12 cellular contexts compared by ENCODE assay signal in the genomic region with DNA sequence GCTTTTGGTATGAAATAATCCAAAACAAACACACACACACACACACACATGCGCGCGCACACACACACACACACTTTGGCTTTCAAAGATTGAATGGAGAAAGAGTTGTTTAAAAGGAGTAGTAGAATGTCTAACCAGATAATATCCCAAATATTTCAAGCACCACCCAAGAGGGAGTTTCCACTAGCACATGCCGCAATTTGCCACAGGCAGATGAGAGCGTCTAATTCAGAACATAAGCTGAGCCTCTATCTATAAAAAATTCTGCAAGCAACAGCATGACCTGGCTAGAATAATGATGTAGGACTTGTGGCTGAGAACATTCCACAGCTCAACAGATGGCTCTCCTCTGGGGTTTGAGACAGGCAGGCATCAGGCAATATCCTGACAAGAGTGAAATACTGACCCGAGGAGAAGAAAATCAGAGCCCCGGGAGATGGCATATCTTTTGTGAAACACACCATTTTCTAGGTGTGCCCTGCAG.
DNase-seq lines count a peak whose midpoint lies in the region; ATAC-seq and TF ChIP-seq lines count a peak whose summit lies in the region.
"Had no signal": no experiment of that assay in that cellular context is flagged by ENCODE, and none has a peak within 500 bp of the region (broad histone marks: within the 10 kb centered on the region; RNA-seq: fewer than 3 reads in every experiment).

No MANE protein-coding gene starts in this region.

- H4K20me1 ChIP-seq in osteoblast (ENCODE audit: insufficient read depth, low read length), result no peaks in the 10 kb centered on the region

- no peak overlapping the region for H3K4me3 ChIP-seq in SJSA1
- peak overlapping the region; percentile 21 for H3K4me3 ChIP-seq in osteoblast (ENCODE audit: insufficient read depth, low read length)
- no peak overlapping the region for H3K4me3 ChIP-seq in CD4-positive, alpha-beta memory T cell (ENCODE audit: low read length in 2 of 2)
- no peak overlapping the region for H3K4me3 ChIP-seq in colonic mucosa

- no peak overlapping the region for H3K4me3 Mint-ChIP-seq in natural killer cell treated with Interleukin-12 subunit alpha and Interleukin-12 subunit beta and Interleukin-15 and Interleukin-18, amount 100 ng/mL, for 72 hours
- H3K4me3 Mint-ChIP-seq in CD4-positive, alpha-beta memory T cell, result no peak overlapping the region
- H3K4me3 Mint-ChIP-seq: CD4-positive, CD25-positive, alpha-beta regulatory T cell had no signal

- H3K79me2 ChIP-seq in osteoblast (ENCODE audit: insufficient read depth, low read length), result no peaks in the 10 kb centered on the region

- no peak for ATAC-seq in natural killer cell treated with Interleukin-12 subunit alpha and Interleukin-12 subunit beta and Interleukin-15 and Interleukin-18, amount 100 ng/mL, for 72 hours

- peaks cover 3% of the 10 kb centered on the region for H3K9me3 Mint-ChIP-seq in natural killer cell treated with Interleukin-12 subunit alpha and Interleukin-12 subunit beta and Interleukin-15 and Interleukin-18, amount 100 ng/mL, for 72 hours
- H3K9me3 Mint-ChIP-seq in CD4-positive, alpha-beta memory T cell, result peaks cover 0 to 6% (median 0%) of the 10 kb centered on the region in 8 donors

- DNase-seq in COLO829 (ENCODE audit: low spot score) (peak; percentile 13), SJSA1 (ENCODE audit: low read depth in 1 of 2, low spot score in 2 of 2) (peak; percentile 56 to 80), fibroblast of the conjunctiva (ENCODE audit: low read depth) (peak; percentile 65), osteoblast (ENCODE audit: insufficient read length, low spot score, missing footprints) (no peak), inferior parietal cortex (ENCODE audit: extremely low spot score) (no peak), colonic mucosa (no peak)
- no peak for DNase-seq in natural killer cell treated with Interleukin-12 subunit alpha and Interleukin-12 subunit beta and Interleukin-15 and Interleukin-18, amount 100 ng/mL, for 72 hours (ENCODE audit: low spot score)
- no peak for DNase-seq in CD4-positive, alpha-beta memory T cell
- DNase-seq: activated CD4-positive, alpha-beta T cell treated with anti-CD3 and anti-CD28 coated beads for 4 hours; CD4-positive, CD25-positive, alpha-beta regulatory T cell; hippocampal formation; NCI-H146 had no signal

- peaks cover 2 to 5% of the 10 kb centered on the region in 2 donors for H3K27me3 Mint-ChIP-seq in natural killer cell treated with Interleukin-12 subunit alpha and Interleukin-12 subunit beta and Interleukin-15 and Interleukin-18, amount 100 ng/mL, for 72 hours
- no peaks in the 10 kb centered on the region for H3K27me3 Mint-ChIP-seq in CD4-positive, alpha-beta memory T cell
- H3K27me3 Mint-ChIP-seq: CD4-positive, CD25-positive, alpha-beta regulatory T cell had no signal

- no peaks in the 10 kb centered on the region for H3K9me3 ChIP-seq in SJSA1 (replicated peaks)
- H3K9me3 ChIP-seq in osteoblast (ENCODE audit: low read depth, low read length), result no peaks in the 10 kb centered on the region
- H3K9me3 ChIP-seq in CD4-positive, alpha-beta memory T cell (ENCODE audit: control insufficient read depth in 1 of 2, low read length in 2 of 2), result no peaks in the 10 kb centered on the region
- H3K9me3 ChIP-seq in colonic mucosa, result no peaks in the 10 kb centered on the region

- H3K4me1 Mint-ChIP-seq in natural killer cell treated with Interleukin-12 subunit alpha and Interleukin-12 subunit beta and Interleukin-15 and Interleukin-18, amount 100 ng/mL, for 72 hours (ENCODE audit: low read depth in 2 of 2), result no peaks in the 10 kb centered on the region
- peaks cover 7 to 13% (median 11%) of the 10 kb centered on the region in 4 donors for H3K4me1 Mint-ChIP-seq in CD4-positive, alpha-beta memory T cell

- no peaks in the 10 kb centered on the region for H3K27me3 ChIP-seq in SJSA1 (replicated peaks)
- H3K27me3 ChIP-seq in osteoblast (ENCODE audit: insufficient read depth, low read length), result no peaks in the 10 kb centered on the region
- H3K27me3 ChIP-seq in CD4-positive, alpha-beta memory T cell (ENCODE audit: insufficient read depth, low read length), result no peaks in the 10 kb centered on the region
- H3K27me3 ChIP-seq in colonic mucosa, result no peaks in the 10 kb centered on the region

- peak overlapping the region; percentile 57 for H3K4me2 ChIP-seq in osteoblast (ENCODE audit: insufficient read depth, low read length)

- H3K27ac ChIP-seq in SJSA1 (peak overlapping the region; percentile 57), osteoblast (ENCODE audit: low read depth, low read length) (no peak overlapping the region), colonic mucosa (no peak overlapping the region)
- no peak overlapping the region for H3K27ac ChIP-seq in CD4-positive, alpha-beta memory T cell (ENCODE audit: low read depth, low read length)

- H3K27ac Mint-ChIP-seq in natural killer cell treated with Interleukin-12 subunit alpha and Interleukin-12 subunit beta and Interleukin-15 and Interleukin-18, amount 100 ng/mL, for 72 hours, result no peak overlapping the region
- no peak overlapping the region for H3K27ac Mint-ChIP-seq in CD4-positive, alpha-beta memory T cell
- H3K27ac Mint-ChIP-seq: CD4-positive, CD25-positive, alpha-beta regulatory T cell had no signal

- H3K36me3 Mint-ChIP-seq in natural killer cell treated with Interleukin-12 subunit alpha and Interleukin-12 subunit beta and Interleukin-15 and Interleukin-18, amount 100 ng/mL, for 72 hours, result no peaks in the 10 kb centered on the region
- H3K36me3 Mint-ChIP-seq in CD4-positive, alpha-beta memory T cell, result no peaks in the 10 kb centered on the region
- H3K36me3 Mint-ChIP-seq: CD4-positive, CD25-positive, alpha-beta regulatory T cell had no signal

- POLR2A ChIA-PET in CD4-positive, alpha-beta memory T cell (lab: Charles Lee; ENCODE audit: partially characterized antibody), result interaction anchor here (1.3 kb wide), 1 partner anchor 10 kb away, joined by 3 read pairs; no protein-coding TSS in a partner anchor

- intact Hi-C loops in CD4-positive, alpha-beta memory T cell (cut with micrococcal nuclease), result no loop called here
- intact Hi-C loops in colonic mucosa (cut with DNase I), result no loop called here

- CTCF ChIA-PET in CD4-positive, alpha-beta memory T cell (lab: Charles Lee; ENCODE audit: partially characterized antibody), result no interaction called here

- H3K4me1 ChIP-seq in SJSA1 (replicated peaks) (peaks cover 14% of the 10 kb centered on the region), osteoblast (ENCODE audit: insufficient read depth, low read length) (peaks cover 3% of the 10 kb centered on the region), colonic mucosa (no peaks in the 10 kb centered on the region)
- no peaks in the 10 kb centered on the region for H3K4me1 ChIP-seq in CD4-positive, alpha-beta memory T cell (ENCODE audit: insufficient read depth, low read length)

- H3K36me3 ChIP-seq in SJSA1 (no peaks in the 10 kb centered on the region), osteoblast (ENCODE audit: insufficient read depth, low read length) (no peaks in the 10 kb centered on the region), colonic mucosa (no peaks in the 10 kb centered on the region)
- H3K36me3 ChIP-seq in CD4-positive, alpha-beta memory T cell (ENCODE audit: insufficient read depth, low read length), result no peaks in the 10 kb centered on the region

- no peak overlapping the region for H3K9ac ChIP-seq in colonic mucosa (ENCODE audit: low read depth in 2 of 2, low read length in 2 of 2)

- no peak overlapping the region for H2AFZ ChIP-seq in osteoblast (ENCODE audit: low read length)

- TF ChIP-seq CTCF in osteoblast (IDR thresholded peaks at IDR 0.05; ENCODE audit: extremely low read depth, low read depth, low read length) (no peak), colonic mucosa (IDR thresholded peaks at IDR 0.05) (no peak)

Comparison
In these comparisons a context has a peak if more than half of its experiments do, and no peak if none do; other contexts are left out.
1. DNase-seq: peak in COLO829 (single experiment), SJSA1 (2 of 2) and fibroblast of the conjunctiva (single experiment); none in osteoblast (single experiment), natural killer cell treated with Interleukin-12 subunit alpha and Interleukin-12 subunit beta and Interleukin-15 and Interleukin-18, amount 100 ng/mL, for 72 hours (single experiment), inferior parietal cortex (single experiment), CD4-positive, alpha-beta memory T cell (0 of 5) and colonic mucosa (single experiment).